In genomic region chr1:151309851-151310323, GRCh38 we compare ENCODE assay signal across 8 cellular contexts. TPM values are rescaled to one million over a fixed set of nuclear protein-coding genes. Genes with fewer than 3 reads are reported as not detected.
DNase-seq lines count a peak whose midpoint lies in the region; ATAC-seq and TF ChIP-seq lines count a peak whose summit lies in the region.

No MANE protein-coding gene starts in this region.

- ATAC-seq in IMR-90 (ENCODE audit: low read depth): peak; percentile 44

- peak overlapping the region; percentile 45; the same call in 1 of the 2 replicates for H3K4ac ChIP-seq in IMR-90 (ENCODE audit: low read depth, low read length)

- intact Hi-C loops in IMR-90 (cut with micrococcal nuclease): no loop called here

- peak overlapping the region in 4 of 5 experiments; percentile 72 to 97 (median 97) for H3K27ac Mint-ChIP-seq in brain

- no peak overlapping the region for H3K18ac ChIP-seq in IMR-90 (ENCODE audit: low read depth, low read length)

- BruUV-seq in IMR-90 (replicated peaks; lab: Mats Ljungman, UMichigan): no TSS peak

- H4K8ac ChIP-seq in IMR-90 (ENCODE audit: low read depth in 2 of 2, low read length in 2 of 2): no peak overlapping the region

- H3K27me3 ChIP-seq in IMR-90 (ENCODE audit: control insufficient read depth, insufficient read depth, low read length): no peaks in the 10 kb centered on the region
- H3K27me3 ChIP-seq in iPS-20b (ENCODE audit: insufficient read depth, low read length): no peaks in the 10 kb centered on the region

- peaks cover 44% of the 10 kb centered on the region for H4K20me1 ChIP-seq in IMR-90 (ENCODE audit: insufficient read depth, low read length)

- H2BK120ac ChIP-seq in IMR-90 (ENCODE audit: low read depth, low read length): no peak overlapping the region

- H3K36me3 ChIP-seq in IMR-90 (ENCODE audit: control insufficient read depth, insufficient read depth, low read length) (peaks cover 48% of the 10 kb centered on the region), iPS-20b (ENCODE audit: insufficient read depth, low read depth, low read length) (peaks cover 79% of the 10 kb centered on the region)

- H4K91ac ChIP-seq in IMR-90 (ENCODE audit: insufficient read depth, low read depth, low read length): no peak overlapping the region

- H3K56ac ChIP-seq in IMR-90 (ENCODE audit: extremely low read depth, insufficient read depth, low read length): no peak overlapping the region

- H3K14ac ChIP-seq in IMR-90 (replicated peaks; ENCODE audit: low read depth, low read length): peak overlapping the region; percentile 15

- no peaks in the 10 kb centered on the region for H3K9me3 ChIP-seq in IMR-90 (ENCODE audit: control insufficient read depth, insufficient read depth, low read length)
- no peaks in the 10 kb centered on the region for H3K9me3 ChIP-seq in iPS-20b (ENCODE audit: insufficient read depth, low read depth, low read length)

- peak overlapping the region; percentile 28 for H2AFZ ChIP-seq in IMR-90 (replicated peaks; ENCODE audit: low read length, poor library complexity)

- peaks cover 48 to 78% of the 10 kb centered on the region in 2 experiments for H3K79me1 ChIP-seq in IMR-90 (ENCODE audit: low read depth in 1 of 2, low read length in 2 of 2)

- H3K9ac ChIP-seq in IMR-90 (ENCODE audit: low read depth, low read length): no peak overlapping the region
- peak overlapping the region; percentile 20 for H3K9ac ChIP-seq in iPS-20b (ENCODE audit: low read depth, low read length)

- peak overlapping the region in 3 of 5 experiments; percentile 32 to 70 (median 59) for H3K4me3 Mint-ChIP-seq in brain

- POLR2A ChIA-PET in IMR-90 (lab: Charles Lee; ENCODE audit: unreplicated experiment): interaction anchor here (0.6 to 1.3 kb wide), 3 partner anchors 16 to 90 kb away, joined by 3 to 4 read pairs (median 3); partner anchors contain the start of genes PI4KB and PSMB4

- H3K9me3 Mint-ChIP-seq in brain: no peaks in the 10 kb centered on the region

- DNase-seq in IMR-90 (peak; percentile 88), smooth muscle cell of the brain vasculature (ENCODE audit: low read depth, low spot score) (peak; percentile 72), AG20443 (ENCODE audit: low spot score) (no peak), T-helper 1 cell (no peak), SIG-M5 (lab: John Stamatoyannopoulos, UW) (no peak)
- no peak for DNase-seq in stimulated activated CD4-positive, alpha-beta T cell treated with anti-CD3 and anti-CD28 coated beads, Interleukin-4, amount 100 ng/mL, for 4 hours

- dilution Hi-C loops in IMR-90 (cut with HindIII; ENCODE audit: low sequenced_read_pairs, unreplicated experiment): no loop called here

- H3K4me2 ChIP-seq in IMR-90 (ENCODE audit: low read depth, low read length): peak overlapping the region; percentile 22; the same call in 1 of the 2 replicates

- TF ChIP-seq POLR2A in IMR-90 (IDR thresholded peaks at IDR 0.05; ENCODE audit: low read depth, low read length): no peak

- in situ Hi-C loops in IMR-90 (cut with MboI; ENCODE audit: low sequenced_read_pairs): loop anchor here (10.0 to 25.0 kb wide), 2 partner anchors 95 to 677 kb away; partner anchors contain the start of gene S100A10

- H3K23ac ChIP-seq in IMR-90 (ENCODE audit: low read depth, low read length): no peak overlapping the region

- 0 out of 2 replicates have a peak, but pooled peaks have one; percentile 10 for TF ChIP-seq RAD21 in IMR-90 (IDR thresholded peaks at IDR 0.05; ENCODE audit: low read length)

- no peak overlapping the region for H4K5ac ChIP-seq in IMR-90 (ENCODE audit: low read depth, low read length)

- WGBS in IMR-90 (ENCODE audit: extremely low coverage in 2 of 2, insufficient read length in 1 of 2), 2 experiments: 48% methylated on average over 3 of the region's 6 CpGs; no CpG with 5 or more reads in 1 of the 2 experiments

- H3K4me1 ChIP-seq in IMR-90 (ENCODE audit: control insufficient read depth, insufficient read depth, low read length) (peaks cover 39% of the 10 kb centered on the region), iPS-20b (ENCODE audit: insufficient read depth, low read length) (peaks cover 9% of the 10 kb centered on the region)

- no peak overlapping the region for H2AK5ac ChIP-seq in IMR-90 (ENCODE audit: low read depth, low read length)

- CTCF ChIA-PET in IMR-90 (lab: Yijun Ruan, JAX): interaction anchor here (0.6 to 1.5 kb wide), 3 partner anchors 9 to 31 kb away, joined by 5 to 8 read pairs (median 5); no protein-coding TSS in a partner anchor

- H2AK9ac ChIP-seq in IMR-90 (replicated peaks; ENCODE audit: low read depth, low read length, poor library complexity): peak overlapping the region; percentile 26

- H2BK20ac ChIP-seq in IMR-90 (ENCODE audit: low read depth, low read length): no peak overlapping the region

- H3K4me3 ChIP-seq in IMR-90 (ENCODE audit: insufficient read depth, low read depth, low read length): no peak overlapping the region
- no peak overlapping the region for H3K4me3 ChIP-seq in iPS-20b (ENCODE audit: low read length)

- H2BK5ac ChIP-seq in IMR-90 (ENCODE audit: low read depth, low read length, poor library complexity, severe bottlenecking): no peak overlapping the region

- no peak for TF ChIP-seq CTCF in IMR-90 (conservative IDR thresholded peaks at IDR 0.05; ENCODE audit: low read depth, low read length)
- no peak for TF ChIP-seq CTCF in brain (conservative IDR thresholded peaks at IDR 0.05)

- H3K36me3 Mint-ChIP-seq in brain: peaks cover 71% of the 10 kb centered on the region

- H3K4me1 Mint-ChIP-seq in brain: peaks cover 61% of the 10 kb centered on the region

- H3K9me1 ChIP-seq in IMR-90 (ENCODE audit: insufficient read depth, low read length): peaks cover 45% of the 10 kb centered on the region

- no peak overlapping the region; the same call in 2 of the 3 replicates for H2BK15ac ChIP-seq in IMR-90 (ENCODE audit: low read depth, low read length)

- peak overlapping the region; percentile 65 for H3K27ac ChIP-seq in IMR-90 (ENCODE audit: insufficient read depth, low read length)
- H3K27ac ChIP-seq in iPS-20b (ENCODE audit: low read length): peak overlapping the region; percentile 29

- peaks cover 5% of the 10 kb centered on the region for H3K27me3 Mint-ChIP-seq in brain

TF ChIP-seq in IMR-90, 13 proteins besides CTCF, POLR2A, EP300 and RAD21 (continues in another document):
- peak; percentile 91 for TF ChIP-seq RCOR1 (IDR thresholded peaks at IDR 0.05; ENCODE audit: insufficient replicate concordance, low read length)
- TF ChIP-seq BHLHE40 (IDR thresholded peaks at IDR 0.05; ENCODE audit: low read depth, low read length): no peak
- peak; percentile 15; the same call in 1 of the 2 replicates for TF ChIP-seq SMC3 (IDR thresholded peaks at IDR 0.05; ENCODE audit: low read depth, low read length)
- no peak for TF ChIP-seq CHD1 (IDR thresholded peaks at IDR 0.05; ENCODE audit: low read depth, low read length)
- TF ChIP-seq MAFK (IDR thresholded peaks at IDR 0.05; ENCODE audit: low read depth, low read length): no peak
- TF ChIP-seq ELK1 (IDR thresholded peaks at IDR 0.05; ENCODE audit: borderline replicate concordance, low read depth, low read length): no peak
- peak; percentile 79; the same call in 1 of the 2 replicates for TF ChIP-seq MAZ (IDR thresholded peaks at IDR 0.05; ENCODE audit: borderline replicate concordance, low read depth, low read length)
- no peak for TF ChIP-seq FOS (IDR thresholded peaks at IDR 0.05; ENCODE audit: low read depth, low read length)
- TF ChIP-seq RFX5 (IDR thresholded peaks at IDR 0.05; ENCODE audit: low read depth, low read length): no peak
- no peak for TF ChIP-seq MXI1 (IDR thresholded peaks at IDR 0.05; ENCODE audit: borderline replicate concordance, low read depth, low read length)
- no peak for TF ChIP-seq CEBPB (IDR thresholded peaks at IDR 0.05; ENCODE audit: low read depth, low read length)
- no peak for TF ChIP-seq USF2 (IDR thresholded peaks at IDR 0.05; ENCODE audit: low read depth, low read length)

RNA-seq across cellular contexts. Expression of gene PI4KB, which starts 17.3 kb away (rescaled TPM):
- 77.2 and 94.5 TPM in 2 replicates for total RNA-seq in IMR-90 (2012; rRNA removed)
- polyA plus RNA-seq in IMR-90 (2012; rRNA removed): 82.4 and 91.5 TPM in 2 replicates
- polyA plus RNA-seq in IMR-90 (2012; cell fraction: cytosol; rRNA removed): 47.9 and 66.0 TPM in 2 replicates
- 103 and 135 TPM in 2 replicates for polyA plus RNA-seq in IMR-90 (2012; cell fraction: nucleus; rRNA removed; ENCODE audit: low replicate concordance)
- polyA plus RNA-seq in brain (ENCODE audit: insufficient read depth, low read depth, low replicate concordance): 63.9 TPM

RNA-seq across cellular contexts. Expression of gene ZNF687, which starts 27.8 kb away (rescaled TPM):
- 5.7 and 6.4 TPM in 2 replicates for total RNA-seq in IMR-90 (2012; rRNA removed)
- polyA plus RNA-seq in IMR-90 (2012; rRNA removed) (10.8 and 13.7 TPM in 2 replicates), brain (ENCODE audit: insufficient read depth, low read depth, low replicate concordance) (28.5 TPM)
- 5.8 and 12.6 TPM in 2 replicates for polyA plus RNA-seq in IMR-90 (2012; cell fraction: cytosol; rRNA removed)
- 22.7 and 52.2 TPM in 2 replicates for polyA plus RNA-seq in IMR-90 (2012; cell fraction: nucleus; rRNA removed; ENCODE audit: low replicate concordance)

RNA-seq across cellular contexts. Expression of gene RFX5, which starts 37.2 kb away (rescaled TPM):
- total RNA-seq in IMR-90 (2012; rRNA removed): 37.8 and 44.4 TPM in 2 replicates
- polyA plus RNA-seq in IMR-90 (2012; rRNA removed) (26.8 and 29.3 TPM in 2 replicates), brain (ENCODE audit: insufficient read depth, low read depth, low replicate concordance) (33.7 TPM)
- 17.7 and 36.9 TPM in 2 replicates for polyA plus RNA-seq in IMR-90 (2012; cell fraction: cytosol; rRNA removed)
- polyA plus RNA-seq in IMR-90 (2012; cell fraction: nucleus; rRNA removed; ENCODE audit: low replicate concordance): 74.2 and 105 TPM in 2 replicates

RNA-seq across cellular contexts. Expression of gene PSMD4, which starts 55.4 kb away (rescaled TPM):
- 289 and 349 TPM in 2 replicates for total RNA-seq in IMR-90 (2012; rRNA removed)
- polyA plus RNA-seq in IMR-90 (2012; rRNA removed) (282 and 314 TPM in 2 replicates), brain (ENCODE audit: insufficient read depth, low read depth, low replicate concordance) (266 TPM)
- 247 and 276 TPM in 2 replicates for polyA plus RNA-seq in IMR-90 (2012; cell fraction: cytosol; rRNA removed)
- 150 and 155 TPM in 2 replicates for polyA plus RNA-seq in IMR-90 (2012; cell fraction: nucleus; rRNA removed; ENCODE audit: low replicate concordance)

Comparison
In these comparisons a context has a peak if more than half of its experiments do, and no peak if none do; other contexts are left out.
1. DNase-seq: peak in IMR-90 (single experiment) and smooth muscle cell of the brain vasculature (single experiment); none in AG20443 (single experiment), T-helper 1 cell (0 of 5), SIG-M5 (single experiment) and stimulated activated CD4-positive, alpha-beta T cell treated with anti-CD3 and anti-CD28 coated beads, Interleukin-4, amount 100 ng/mL, for 4 hours (0 of 2).